In genomic region chr11:68852628-68853027, GRCh38 we compare ENCODE assay signal across 20 cellular contexts. TPM values are rescaled to one million over a fixed set of nuclear protein-coding genes. Genes with fewer than 3 reads are reported as not detected.
DNase-seq lines count a peak whose midpoint lies in the region; ATAC-seq, FAIRE-seq and TF ChIP-seq lines count a peak whose summit lies in the region.
"Had no signal": no experiment of that assay in that cellular context is flagged by ENCODE, and none has a peak within 500 bp of the region (broad histone marks: within the 10 kb centered on the region; RNA-seq: fewer than 3 reads in every experiment).

No MANE protein-coding gene starts in this region.

- BruUV-seq in K562 (replicated peaks; lab: Mats Ljungman, UMichigan), result no TSS peak

- FAIRE-seq in K562 (lab: Jason Lieb, UNC), result no peak
- FAIRE-seq: GM12891, GM18507, H54 had no signal

- no peak for TF ChIP-seq CTCF in K562 (IDR thresholded peaks at IDR 0.05 in 2 of 3, conservative IDR thresholded peaks at IDR 0.05 in 1 of 3; ENCODE audit: insufficient read depth in 2 of 3, low read depth in 1 of 3, low read length in 3 of 3)
- TF ChIP-seq CTCF in neural progenitor cell (IDR thresholded peaks at IDR 0.05), result no peak
- no peak for TF ChIP-seq CTCF in spleen (IDR thresholded peaks at IDR 0.05 in 8 of 11, conservative IDR thresholded peaks at IDR 0.05 in 3 of 11)
- TF ChIP-seq CTCF in esophagus squamous epithelium (IDR thresholded peaks at IDR 0.05), result no peak

- peaks cover 42% of the 10 kb centered on the region for H3K27me3 Mint-ChIP-seq in neural progenitor cell (ENCODE audit: insufficient read depth, low read depth)

- CTCF ChIA-PET in K562 (lab: Yijun Ruan, JAX; ENCODE audit: low intra/inter-chr PET ratio), result no interaction called here

- H3K9me3 Mint-ChIP-seq in neural progenitor cell, result no peaks in the 10 kb centered on the region
- H3K9me3 Mint-ChIP-seq: CD4-positive, alpha-beta memory T cell had no signal

- intact Hi-C loops in Right ventricle myocardium superior (cut with DNase I), result no loop called here
- intact Hi-C loops in left ventricle myocardium superior (cut with micrococcal nuclease), result no loop called here
- intact Hi-C loops in K562 (cut with micrococcal nuclease), result no loop called here
- intact Hi-C loops in spleen (cut with DNase I; ENCODE audit: low total_unique reads), result no loop called here
- intact Hi-C loops in esophagus squamous epithelium (cut with DNase I), result no loop called here

- peaks cover 22% of the 10 kb centered on the region for H3F3A ChIP-seq in neural progenitor cell (ENCODE audit: low read depth)

- H2AFZ ChIP-seq in K562 (ENCODE audit: low read depth, low read length) (no peak overlapping the region), neural progenitor cell (replicated peaks) (no peak overlapping the region)

- H3K36me3 Mint-ChIP-seq in neural progenitor cell, result no peaks in the 10 kb centered on the region
- H3K36me3 Mint-ChIP-seq: CD4-positive, alpha-beta memory T cell had no signal

- H3K79me2 ChIP-seq in K562 (ENCODE audit: control insufficient read depth, insufficient read depth, low read length) (no peaks in the 10 kb centered on the region), neural progenitor cell (ENCODE audit: low read depth) (no peaks in the 10 kb centered on the region)

- no peaks in the 10 kb centered on the region for H4K20me1 ChIP-seq in K562 (replicated peaks; ENCODE audit: control insufficient read depth, insufficient read depth, low read length)
- H4K20me1 ChIP-seq in neural progenitor cell (ENCODE audit: low read depth), result no peaks in the 10 kb centered on the region

- H3K4me2 ChIP-seq in K562 (ENCODE audit: insufficient read depth, low read length) (no peak overlapping the region), neural progenitor cell (no peak overlapping the region)

- H3K9me3 ChIP-seq in K562 (replicated peaks; ENCODE audit: control insufficient read depth, insufficient read depth, low read depth, low read length) (no peaks in the 10 kb centered on the region), neural progenitor cell (ENCODE audit: low read depth) (no peaks in the 10 kb centered on the region), spleen (no peaks in the 10 kb centered on the region), esophagus squamous epithelium (no peaks in the 10 kb centered on the region)
- H3K9me3 ChIP-seq: HAP-1 had no signal

- H3K9ac ChIP-seq in K562 (ENCODE audit: insufficient read depth in 1 of 2, low read depth in 2 of 2, low read length in 2 of 2), result peak overlapping the region in 1 of 2 experiments; percentile 52; a peak in 1 of 4 replicates
- no peak overlapping the region for H3K9ac ChIP-seq in neural progenitor cell

- no peak for TF ChIP-seq RAD21 in K562 (CRISPR knock-in tag; conservative IDR thresholded peaks at IDR 0.05 in 1 of 2, IDR thresholded peaks at IDR 0.05 in 1 of 2)

- TF ChIP-seq POLR2A in K562 (conservative IDR thresholded peaks at IDR 0.05), result no peak
- TF ChIP-seq POLR2A in spleen (IDR thresholded peaks at IDR 0.05), result no peak
- no peak for TF ChIP-seq POLR2A in esophagus squamous epithelium (IDR thresholded peaks at IDR 0.05)

- H3K36me3 ChIP-seq in K562 (ENCODE audit: control insufficient read depth, insufficient read depth, low read length) (no peaks in the 10 kb centered on the region), neural progenitor cell (no peaks in the 10 kb centered on the region), spleen (no peaks in the 10 kb centered on the region), esophagus squamous epithelium (no peaks in the 10 kb centered on the region)
- H3K36me3 ChIP-seq: HAP-1 had no signal

- no peaks in the 10 kb centered on the region for H3K9me1 ChIP-seq in K562 (ENCODE audit: control insufficient read depth, insufficient read depth, low read length)

- 30% methylated on average over 8 of the region's 8 CpGs for WGBS in K562 (ENCODE audit: insufficient coverage, low coverage, missing lambda C conversion rate)
- 62 to 82% (median 68%) methylated on average over 8 of the region's 8 CpGs for WGBS in spleen, 5 donors
- 71 to 82% methylated on average over 8 of the region's 8 CpGs for WGBS in esophagus squamous epithelium, 2 donors

- TF ChIP-seq EP300 in K562 (IDR thresholded peaks at IDR 0.05; ENCODE audit: low read length), result no peak

- in situ Hi-C loops in K562 (cut with MboI), result no loop called here

- peaks cover 8% of the 10 kb centered on the region for H3K4me1 Mint-ChIP-seq in neural progenitor cell

- peaks cover 0 to 11% of the 10 kb centered on the region in 2 experiments; a peak in 3 of 5 replicates for H3K27me3 ChIP-seq in K562 (ENCODE audit: control insufficient read depth in 2 of 2, insufficient read depth in 2 of 2, low read length in 2 of 2)
- H3K27me3 ChIP-seq in neural progenitor cell, result peaks cover 85% of the 10 kb centered on the region
- H3K27me3 ChIP-seq in spleen (replicated peaks in 1 of 7), result peaks cover 0 to 34% (median 13%) of the 10 kb centered on the region in 7 donors
- H3K27me3 ChIP-seq in esophagus squamous epithelium, result peaks cover 0 to 38% (median 5%) of the 10 kb centered on the region in 4 donors

- H3K27ac ChIP-seq in K562 (ENCODE audit: extremely low read depth, low read depth, low read length), result no peak overlapping the region
- H3K27ac ChIP-seq in neural progenitor cell, result no peak overlapping the region
- H3K27ac ChIP-seq in spleen, result no peak overlapping the region
- H3K27ac ChIP-seq in esophagus squamous epithelium, result no peak overlapping the region

- DNase-seq in Right ventricle myocardium superior (peak; percentile 14), left ventricle myocardium superior (no peak), K562 (ENCODE audit: extremely low read depth in 1 of 4, low spot score in 3 of 4) (no peak), neural progenitor cell (ENCODE audit: low spot score) (no peak), spleen (peak; percentile 16), NCI-H146 (lab: John Stamatoyannopoulos, UW) (no peak), esophagus squamous epithelium (lab: John Stamatoyannopoulos, UW) (no peak)
- DNase-seq: C1 segment of cervical spinal cord; Calu3; CD4-positive, alpha-beta memory T cell; COR-L47; DMS53; DMS79 treated with DMSO at 0.1 percent for 48 hours; GF-D8; GOT3 had no signal

- POLR2A ChIA-PET in K562 (lab: Yijun Ruan, JAX), result interaction anchor here (0.6 to 0.9 kb wide), 3 partner anchors 12 to 45 kb away, joined by 3 to 4 read pairs (median 3); no protein-coding TSS in a partner anchor

- ATAC-seq in Right ventricle myocardium superior (ENCODE audit: poor library complexity) (no peak), left ventricle myocardium superior (no peak), K562 (no peak), GM19455 (IDR thresholded peaks at IDR 0.05; ENCODE audit: unreplicated experiment) (no peak)

- H3K4me3 ChIP-seq in K562 (no peak overlapping the region), neural progenitor cell (no peak overlapping the region), spleen (no peak overlapping the region), esophagus squamous epithelium (no peak overlapping the region)
- H3K4me3 ChIP-seq: HAP-1 had no signal

- peak overlapping the region; percentile 17 for H3K4me3 Mint-ChIP-seq in neural progenitor cell
- H3K4me3 Mint-ChIP-seq: CD4-positive, alpha-beta memory T cell had no signal

- peaks cover 8 to 18% of the 10 kb centered on the region in 2 experiments for H3K4me1 ChIP-seq in K562 (replicated peaks in 1 of 2; ENCODE audit: control insufficient read depth in 2 of 2, insufficient read depth in 2 of 2, low read length in 2 of 2)
- H3K4me1 ChIP-seq in neural progenitor cell, result no peaks in the 10 kb centered on the region
- H3K4me1 ChIP-seq in spleen, result peaks cover 5 to 23% (median 16%) of the 10 kb centered on the region in 6 donors
- H3K4me1 ChIP-seq in esophagus squamous epithelium, result peaks cover 12 to 36% (median 19%) of the 10 kb centered on the region in 3 donors

- H3K27ac Mint-ChIP-seq in neural progenitor cell, result no peak overlapping the region
- H3K27ac Mint-ChIP-seq: CD4-positive, alpha-beta memory T cell had no signal

RNA-seq across cellular contexts. Expression of gene CPT1A, which starts 10.9 kb away (rescaled TPM):
- total RNA-seq in Right ventricle myocardium superior, result 77.1 TPM
- 81.7 TPM for total RNA-seq in left ventricle myocardium superior
- total RNA-seq in K562 (2011; cell fraction: chromatin; rRNA removed; ENCODE audit: low replicate concordance), result 27.6 and 42.4 TPM in 2 replicates
- 32.0 and 35.1 TPM in 2 replicates for total RNA-seq in K562 (2011; cell fraction: nucleolus; rRNA removed)
- total RNA-seq in K562 (2011; cell fraction: nucleoplasm; rRNA removed), result 40.3 and 44.9 TPM in 2 replicates
- total RNA-seq in K562 (2014; rRNA removed), result 12.1 and 12.3 TPM in 2 replicates
- 12.3 and 13.0 TPM in 2 replicates for total RNA-seq in K562 (2014; rRNA removed; fragmentation: Illumina TruSeq; extraction: Trizol)
- 15.7 and 16.1 TPM in 2 replicates for total RNA-seq in K562 (2015; rRNA removed; fragmentation: Illumina TruSeq; extraction: Trizol)
- 29.1 and 30.9 TPM in 2 replicates for total RNA-seq in K562 (2021)
- 3.6 and 4.8 TPM in 2 replicates for polyA plus RNA-seq in K562 (2011; rRNA removed)
- polyA plus RNA-seq in K562 (2011; cell fraction: cytosol; rRNA removed), result 4.1 and 5.2 TPM in 2 replicates
- 7.6 and 13.2 TPM in 2 replicates for polyA plus RNA-seq in K562 (2011; cell fraction: nucleus; rRNA removed)
- polyA plus RNA-seq in K562 (2012), result 16.6 and 17.9 TPM in 2 replicates
- 17.9 and 19.0 TPM in 2 replicates for polyA plus RNA-seq in K562 (2014; fragmentation: Illumina TruSeq; extraction: Trizol)
- 1 to 10 TPM; 2.6 to 3.0 TPM for polyA plus RNA-seq in K562 (2014; fragmentation: Nextera tagmentation; extraction: Ambion mirVana)
- polyA plus RNA-seq in K562 (2014; rRNA removed), result 9.6 and 10.6 TPM in 2 replicates
- polyA minus RNA-seq in K562 (2011; rRNA and poly(A)+ RNA removed), result 8.5 and 13.9 TPM in 2 replicates
- 16.5 and 22.4 TPM in 2 replicates for polyA minus RNA-seq in K562 (2011; cell fraction: cytosol; rRNA and poly(A)+ RNA removed)
- 4.4 and 5.4 TPM in 2 replicates for polyA minus RNA-seq in K562 (2011; cell fraction: nucleus; rRNA and poly(A)+ RNA removed)
- 0.64 and 0.90 TPM in 2 replicates for total RNA-seq in neural progenitor cell (ENCODE audit: low replicate concordance)
- total RNA-seq in spleen, result 100 to 1,000 TPM in 1 of 7 donors, 10 to 100 TPM in 6; 43.3 to 118 (median 73.1) TPM
- polyA plus RNA-seq in spleen, result 10 to 100 TPM in 2 of 3 donors, 1 to 10 TPM in 1; 6.7 to 18.0 (median 11.0) TPM
- 10 to 100 TPM; 14.7 to 56.1 (median 27.6) TPM for total RNA-seq in esophagus squamous epithelium

RNA-seq across cellular contexts. Expression of gene MRPL21, which starts 51.0 kb away (rescaled TPM):
- 124 TPM for total RNA-seq in Right ventricle myocardium superior
- 106 TPM for total RNA-seq in left ventricle myocardium superior
- total RNA-seq in K562 (2011; cell fraction: chromatin; rRNA removed; ENCODE audit: low replicate concordance), result 59.2 and 99.2 TPM in 2 replicates
- total RNA-seq in K562 (2011; cell fraction: nucleolus; rRNA removed), result 79.2 and 104 TPM in 2 replicates
- total RNA-seq in K562 (2011; cell fraction: nucleoplasm; rRNA removed), result 83.7 and 85.4 TPM in 2 replicates
- 254 and 255 TPM in 2 replicates for total RNA-seq in K562 (2014; rRNA removed)
- total RNA-seq in K562 (2014; rRNA removed; fragmentation: Illumina TruSeq; extraction: Trizol), result 196 and 207 TPM in 2 replicates
- 207 and 219 TPM in 2 replicates for total RNA-seq in K562 (2015; rRNA removed; fragmentation: Illumina TruSeq; extraction: Trizol)
- 201 and 238 TPM in 2 replicates for total RNA-seq in K562 (2021)
- 194 and 232 TPM in 2 replicates for polyA plus RNA-seq in K562 (2011; rRNA removed)
- polyA plus RNA-seq in K562 (2011; cell fraction: cytosol; rRNA removed), result 126 and 191 TPM in 2 replicates
- 88.4 and 93.3 TPM in 2 replicates for polyA plus RNA-seq in K562 (2011; cell fraction: nucleus; rRNA removed)
- 124 and 195 TPM in 2 replicates for polyA plus RNA-seq in K562 (2012)
- polyA plus RNA-seq in K562 (2014; fragmentation: Illumina TruSeq; extraction: Trizol), result 203 and 210 TPM in 2 replicates
- polyA plus RNA-seq in K562 (2014; fragmentation: Nextera tagmentation; extraction: Ambion mirVana), result 100 to 1,000 TPM; 448 to 618 TPM
- 328 and 364 TPM in 2 replicates for polyA plus RNA-seq in K562 (2014; rRNA removed)
- polyA minus RNA-seq in K562 (2011; rRNA and poly(A)+ RNA removed), result 76.5 and 99.7 TPM in 2 replicates
- 47.3 and 49.9 TPM in 2 replicates for polyA minus RNA-seq in K562 (2011; cell fraction: cytosol; rRNA and poly(A)+ RNA removed)
- polyA minus RNA-seq in K562 (2011; cell fraction: nucleus; rRNA and poly(A)+ RNA removed), result 40.5 and 55.1 TPM in 2 replicates
- total RNA-seq in neural progenitor cell (ENCODE audit: low replicate concordance), result 32.3 and 40.6 TPM in 2 replicates
- total RNA-seq in spleen, result 10 to 100 TPM; 11.2 to 37.4 (median 32.9) TPM
- polyA plus RNA-seq in spleen, result 10 to 100 TPM; 50.5 to 81.0 (median 62.2) TPM
- total RNA-seq in esophagus squamous epithelium, result 10 to 100 TPM; 39.7 to 81.5 (median 48.6) TPM

RNA-seq across cellular contexts. Expression of gene IGHMBP2, which starts 51.1 kb away (rescaled TPM):
- total RNA-seq in Right ventricle myocardium superior, result 13.5 TPM
- 14.7 TPM for total RNA-seq in left ventricle myocardium superior
- total RNA-seq in K562 (2011; cell fraction: chromatin; rRNA removed; ENCODE audit: low replicate concordance), result 109 and 159 TPM in 2 replicates
- total RNA-seq in K562 (2011; cell fraction: nucleolus; rRNA removed), result 75.3 and 75.5 TPM in 2 replicates
- total RNA-seq in K562 (2011; cell fraction: nucleoplasm; rRNA removed), result 61.4 and 66.5 TPM in 2 replicates
- total RNA-seq in K562 (2014; rRNA removed), result 12.5 and 15.9 TPM in 2 replicates
- 8.3 and 11.7 TPM in 2 replicates for total RNA-seq in K562 (2014; rRNA removed; fragmentation: Illumina TruSeq; extraction: Trizol)
- total RNA-seq in K562 (2015; rRNA removed; fragmentation: Illumina TruSeq; extraction: Trizol), result 11.6 and 14.5 TPM in 2 replicates
- 24.8 and 28.9 TPM in 2 replicates for total RNA-seq in K562 (2021)
- polyA plus RNA-seq in K562 (2011; rRNA removed), result 14.5 and 21.1 TPM in 2 replicates
- polyA plus RNA-seq in K562 (2011; cell fraction: cytosol; rRNA removed), result 8.1 and 11.3 TPM in 2 replicates
- 61.4 and 78.3 TPM in 2 replicates for polyA plus RNA-seq in K562 (2011; cell fraction: nucleus; rRNA removed)
- polyA plus RNA-seq in K562 (2012), result 10.6 and 12.2 TPM in 2 replicates
- 18.8 and 20.7 TPM in 2 replicates for polyA plus RNA-seq in K562 (2014; fragmentation: Illumina TruSeq; extraction: Trizol)
- 1 to 10 TPM; 1.6 to 1.8 TPM for polyA plus RNA-seq in K562 (2014; fragmentation: Nextera tagmentation; extraction: Ambion mirVana)
- 16.3 and 18.6 TPM in 2 replicates for polyA plus RNA-seq in K562 (2014; rRNA removed)
- polyA minus RNA-seq in K562 (2011; rRNA and poly(A)+ RNA removed), result 14.0 and 15.0 TPM in 2 replicates
- 10.6 and 14.2 TPM in 2 replicates for polyA minus RNA-seq in K562 (2011; cell fraction: cytosol; rRNA and poly(A)+ RNA removed)
- polyA minus RNA-seq in K562 (2011; cell fraction: nucleus; rRNA and poly(A)+ RNA removed), result 30.6 and 45.2 TPM in 2 replicates
- total RNA-seq in neural progenitor cell (ENCODE audit: low replicate concordance), result 13.6 and 16.5 TPM in 2 replicates
- 10 to 100 TPM; 15.6 to 31.6 (median 25.3) TPM for total RNA-seq in spleen
- 10 to 100 TPM in 2 of 3 donors, 1 to 10 TPM in 1; 8.2 to 24.1 (median 21.7) TPM for polyA plus RNA-seq in spleen
- total RNA-seq in esophagus squamous epithelium, result 10 to 100 TPM in 3 of 4 donors, 1 to 10 TPM in 1; 9.7 to 15.3 (median 12.8) TPM

Comparison
In these comparisons a context has a peak if more than half of its experiments do, and no peak if none do; other contexts are left out.
1. DNase-seq: peak in Right ventricle myocardium superior (single experiment) and spleen (single experiment); none in left ventricle myocardium superior (single experiment), K562 (0 of 4), neural progenitor cell (single experiment), NCI-H146 (single experiment) and esophagus squamous epithelium (single experiment).